Comparison of ENCODE assay signal across 8 cellular contexts in genomic region chr6:32113386-32114352, GRCh38. TPM values are rescaled to one million over a fixed set of nuclear protein-coding genes. Genes with fewer than 3 reads are reported as not detected.
A peak's percentile ranks its signal among the peaks of the same experiment; 100 is the strongest.
DNase-seq lines count a peak whose midpoint lies in the region; ATAC-seq, FAIRE-seq and TF ChIP-seq lines count a peak whose summit lies in the region.

No MANE protein-coding gene starts in this region.

- 72% methylated on average over 9 of the region's 9 CpGs for WGBS in prostate gland

- H3K4me3 ChIP-seq in prostate gland, result no peak overlapping the region

- no peaks in the 10 kb centered on the region for H3K27me3 ChIP-seq in prostate gland (replicated peaks; ENCODE audit: insufficient read depth)

- intact Hi-C loops in left ventricle myocardium superior (cut with micrococcal nuclease) (no loop called here), prostate gland (cut with DNase I) (loop anchor here (1.0 kb wide), 1 partner anchor 26 kb away; no protein-coding TSS in a partner anchor)

- TF ChIP-seq POLR2A in H54 (IDR thresholded peaks at IDR 0.05; ENCODE audit: low read depth, low read length) (no peak), prostate gland (IDR thresholded peaks at IDR 0.05) (no peak)

- peak; percentile 62 for FAIRE-seq in H54 (lab: Jason Lieb, UNC)
- FAIRE-seq in urothelium cell line (lab: Jason Lieb, UNC), result no peak

- DNase-seq in H54 (ENCODE audit: insufficient read length, low spot score) (peak; percentile 83), amygdala (lab: John Stamatoyannopoulos, UW) (peak in 46 of 56 donors; percentile 8 to 81 (median 52)), left ventricle myocardium superior (peak; percentile 90), prostate gland (ENCODE audit: low spot score) (no peak), epidermal melanocyte (ENCODE audit: insufficient read length, low spot score) (no peak), urothelium cell line (ENCODE audit: low spot score) (no peak), occipital lobe (lab: John Stamatoyannopoulos, UW) (no peak)

- peak overlapping the region; percentile 47 to 48 for H3K27ac ChIP-seq in prostate gland

- peak; percentile 70 for ATAC-seq in left ventricle myocardium superior
- no peak for ATAC-seq in HG02884 (IDR thresholded peaks at IDR 0.05; ENCODE audit: unreplicated experiment)

- TF ChIP-seq CTCF in prostate gland (IDR thresholded peaks at IDR 0.05), result peak in 1 of 4 experiments; percentile 42

- H3K4me1 ChIP-seq in prostate gland (replicated peaks), result peaks cover under 1% of the 10 kb centered on the region

- H3K9me3 ChIP-seq in prostate gland, result no peaks in the 10 kb centered on the region

- peaks cover 6 to 16% of the 10 kb centered on the region in 2 donors for H3K36me3 ChIP-seq in prostate gland

RNA-seq across cellular contexts. Expression of gene TNXB, which starts 4.5 kb away (rescaled TPM):
- 64.1 TPM for total RNA-seq in left ventricle myocardium superior
- total RNA-seq in prostate gland, result 10 to 100 TPM; 18.5 to 29.1 TPM
- total RNA-seq in occipital lobe, result 2.5 TPM

RNA-seq across cellular contexts. Expression of gene ATF6B, which starts 14.4 kb away (rescaled TPM):
- total RNA-seq in left ventricle myocardium superior (26.8 TPM), prostate gland (100 to 1,000 TPM in 1 of 2 donors, 10 to 100 TPM in 1; 70.6 to 132 TPM), occipital lobe (15.4 TPM)

RNA-seq across cellular contexts. Expression of gene FKBPL, which starts 16.4 kb away (rescaled TPM):
- 2.6 TPM for total RNA-seq in left ventricle myocardium superior
- 1 to 10 TPM; 3.6 to 6.9 TPM for total RNA-seq in prostate gland
- total RNA-seq in occipital lobe, result 3.3 TPM

RNA-seq across cellular contexts. Expression of gene PRRT1, which starts 38.1 kb away (rescaled TPM):
- 0.27 TPM for total RNA-seq in left ventricle myocardium superior
- total RNA-seq in prostate gland, result 1 to 10 TPM in 1 of 2 donors, under 1 TPM in 1; 0.64 to 7.2 TPM
- total RNA-seq in occipital lobe, result 0.78 TPM

RNA-seq across cellular contexts. Expression of gene PPT2, which starts 40.3 kb away (rescaled TPM):
- total RNA-seq in left ventricle myocardium superior, result 22.6 TPM
- total RNA-seq in prostate gland, result 10 to 100 TPM; 18.6 to 32.9 TPM
- 15.1 TPM for total RNA-seq in occipital lobe

Comparison
In these comparisons a context has a peak if more than half of its experiments do, and no peak if none do; other contexts are left out.
1. DNase-seq: peak in H54 (single experiment), amygdala (46 of 56) and left ventricle myocardium superior (single experiment); none in prostate gland (single experiment), epidermal melanocyte (single experiment), urothelium cell line (single experiment) and occipital lobe (single experiment).